ENCODE assay signal across 16 cellular contexts in genomic region chr9:95053611-95054440, GRCh38.
DNase-seq lines count a peak whose midpoint lies in the region; ATAC-seq and TF ChIP-seq lines count a peak whose summit lies in the region.
"Had no signal": no experiment of that assay in that cellular context is flagged by ENCODE, and none has a peak within 500 bp of the region (broad histone marks: within the 10 kb centered on the region; RNA-seq: fewer than 3 reads in every experiment).

No MANE protein-coding gene starts in this region.

- H3K4me1 Mint-ChIP-seq in CD14-positive monocyte = peaks cover 5% of the 10 kb centered on the region

- intact Hi-C loops in right lobe of liver (cut with DNase I) (no loop called here), tibial artery (cut with DNase I; ENCODE audit: low total_unique reads) (no loop called here), A673 (cut with micrococcal nuclease; ENCODE audit: unreplicated experiment) (no loop called here), CD14-positive monocyte (cut with micrococcal nuclease) (no loop called here)

- H3K27me3 ChIP-seq in right lobe of liver = no peaks in the 10 kb centered on the region
- H3K27me3 ChIP-seq in tibial artery = no peaks in the 10 kb centered on the region
- no peaks in the 10 kb centered on the region for H3K27me3 ChIP-seq in A673 (replicated peaks; ENCODE audit: insufficient read depth, low read depth, low read length, poor library complexity)

- WGBS in right lobe of liver (ENCODE audit: insufficient coverage, low coverage, low lambda C conversion rate, missing lambda C conversion rate) = 81% methylated on average over 4 of the region's 4 CpGs

- H3K27ac ChIP-seq in HEK293 (ENCODE audit: extremely low read depth, low read depth, low read length) (no peak overlapping the region), coronary artery (peak overlapping the region; percentile 75 to 93), right lobe of liver (peak overlapping the region in 2 of 3 donors; percentile 14 to 49), tibial artery (peak overlapping the region; percentile 83 to 93), A673 (ENCODE audit: low read depth, low read length, poor library complexity, severe bottlenecking) (no peak overlapping the region)

- no peak overlapping the region for H3K4me3 Mint-ChIP-seq in CD14-positive monocyte
- H3K4me3 Mint-ChIP-seq: activated naive CD4-positive, alpha-beta T cell treated with anti-CD3 and anti-CD28 coated beads, Interleukin-2, amount 10 ng/mL, durations not matched to agents 7 days and 5 days; CD8-positive, alpha-beta memory T cell; T-cell had no signal

- H3K36me3 ChIP-seq in HEK293 (ENCODE audit: control insufficient read depth in 2 of 2, insufficient read depth in 1 of 2, low read length in 2 of 2) (no peaks in the 10 kb centered on the region), right lobe of liver (peaks cover 0 to 5% (median 0%) of the 10 kb centered on the region in 4 donors), tibial artery (no peaks in the 10 kb centered on the region), A673 (ENCODE audit: insufficient read depth, low read length, poor library complexity, severe bottlenecking) (no peaks in the 10 kb centered on the region)

- peaks cover 4 to 10% of the 10 kb centered on the region in 2 donors for H3K36me3 Mint-ChIP-seq in CD14-positive monocyte
- H3K36me3 Mint-ChIP-seq: activated naive CD4-positive, alpha-beta T cell treated with anti-CD3 and anti-CD28 coated beads, Interleukin-2, amount 10 ng/mL, durations not matched to agents 7 days and 5 days had no signal

- peaks cover 0 to 3% (median 1%) of the 10 kb centered on the region in 7 donors for H3K9me3 Mint-ChIP-seq in CD14-positive monocyte
- H3K9me3 Mint-ChIP-seq: activated naive CD4-positive, alpha-beta T cell treated with anti-CD3 and anti-CD28 coated beads, Interleukin-2, amount 10 ng/mL, durations not matched to agents 7 days and 5 days; CD8-positive, alpha-beta memory T cell; T-cell had no signal

- H3K4me3 ChIP-seq in HEK293 (ENCODE audit: low read depth, low read length) = no peak overlapping the region
- H3K4me3 ChIP-seq in coronary artery = peak overlapping the region; percentile 19
- H3K4me3 ChIP-seq in right lobe of liver = no peak overlapping the region
- peak overlapping the region in 1 of 2 donors; percentile 1 for H3K4me3 ChIP-seq in tibial artery
- H3K4me3 ChIP-seq in A673 (ENCODE audit: low read depth, low read length, poor library complexity, severe bottlenecking) = no peak overlapping the region

- TF ChIP-seq POLR2A in right lobe of liver (IDR thresholded peaks at IDR 0.05) = no peak

- H3K9me3 ChIP-seq in HEK293 (ENCODE audit: control insufficient read depth, insufficient read depth, low read depth, low read length) = no peaks in the 10 kb centered on the region
- no peaks in the 10 kb centered on the region for H3K9me3 ChIP-seq in right lobe of liver
- no peaks in the 10 kb centered on the region for H3K9me3 ChIP-seq in tibial artery
- no peaks in the 10 kb centered on the region for H3K9me3 ChIP-seq in A673 (ENCODE audit: low read depth, low read length, poor library complexity, severe bottlenecking)

- H3K4me1 ChIP-seq in HEK293 (ENCODE audit: control insufficient read depth, insufficient read depth, low read length) = peaks cover 48% of the 10 kb centered on the region
- peaks cover 0 to 75% (median 24%) of the 10 kb centered on the region in 4 donors for H3K4me1 ChIP-seq in right lobe of liver
- peaks cover 0 to 95% (median 25%) of the 10 kb centered on the region in 4 donors for H3K4me1 ChIP-seq in tibial artery
- peaks cover 51% of the 10 kb centered on the region for H3K4me1 ChIP-seq in A673 (ENCODE audit: insufficient read depth, low read length, poor library complexity, severe bottlenecking)

- POLR2A ChIA-PET in HEK293 (lab: Yijun Ruan, JAX) = interaction anchor here (1.3 kb wide), 1 partner anchor 8 kb away, joined by 3 read pairs; no protein-coding TSS in a partner anchor
- POLR2A ChIA-PET in A673 (lab: Charles Lee; ENCODE audit: low non-redundant PET) = no interaction called here

- no peak for ATAC-seq in right lobe of liver
- ATAC-seq in GM19035 (IDR thresholded peaks at IDR 0.05; ENCODE audit: unreplicated experiment) = no peak
- ATAC-seq: T-cell had no signal

- H3K27ac Mint-ChIP-seq in CD14-positive monocyte = no peak overlapping the region
- H3K27ac Mint-ChIP-seq: activated naive CD4-positive, alpha-beta T cell treated with anti-CD3 and anti-CD28 coated beads, Interleukin-2, amount 10 ng/mL, durations not matched to agents 7 days and 5 days; CD8-positive, alpha-beta memory T cell; T-cell had no signal

- no peak for DNase-seq in coronary artery (ENCODE audit: low spot score)
- no peak for DNase-seq in right lobe of liver
- DNase-seq in tibial artery = no peak
- DNase-seq in NCI-H146 treated with DMSO at 0.1 percent for 48 hours (lab: John Stamatoyannopoulos, UW; ENCODE audit: unreplicated experiment) = no peak
- DNase-seq in A673 (ENCODE audit: low spot score) = no peak
- no peak for DNase-seq in CD14-positive monocyte (ENCODE audit: low spot score)
- DNase-seq: activated CD4-positive, CD25-positive, alpha-beta regulatory T cell; activated naive CD4-positive, alpha-beta T cell treated with anti-CD3 and anti-CD28 coated beads, Interleukin-2, amount 10 ng/mL, durations not matched to agents 7 days and 5 days; CD8-positive, alpha-beta memory T cell; central memory CD4-positive, alpha-beta T cell; NCI-H446; OCI-M1; stimulated activated CD4-positive, alpha-beta T cell treated with anti-CD3 and anti-CD28 coated beads, Interleukin-1b, Interleukin-23, amount 100 ng/mL, for 48 hours; T-cell had no signal

- CTCF ChIA-PET in HEK293 (lab: Yijun Ruan, JAX) (interaction anchor here (0.6 to 1.0 kb wide), 5 partner anchors 21 to 385 kb away, joined by 3 to 6 read pairs (median 4); no protein-coding TSS in a partner anchor), A673 (lab: Charles Lee) (no interaction called here)

- TF ChIP-seq CTCF in HEK293 (tag by site-specific recombination; IDR thresholded peaks at IDR 0.05) (no peak), coronary artery (IDR thresholded peaks at IDR 0.05) (no peak), right lobe of liver (IDR thresholded peaks at IDR 0.05) (no peak), tibial artery (IDR thresholded peaks at IDR 0.05) (no peak), A673 (conservative IDR thresholded peaks at IDR 0.05; ENCODE audit: low read depth, low read length) (no peak), CD14-positive monocyte (IDR thresholded peaks at IDR 0.05) (no peak)

- H3K27me3 Mint-ChIP-seq in CD14-positive monocyte (ENCODE audit: low read depth in 3 of 3) = peaks cover 18 to 27% (median 22%) of the 10 kb centered on the region in 3 donors

- no TSS peak for BruUV-seq in A673 (replicated peaks; lab: Mats Ljungman, UMichigan)

TF ChIP-seq in HEK293, 187 proteins besides CTCF, POLR2A, EP300 and RAD21:
- TF ChIP-seq ZNF121 (tag by site-specific recombination; IDR thresholded peaks at IDR 0.05) (peak; percentile 24; the same call in 1 of the 2 replicates), GFI1B (tag by site-specific recombination; IDR thresholded peaks at IDR 0.05) (no peak), GLIS1 (tag by site-specific recombination; IDR thresholded peaks at IDR 0.05) (0 out of 2 replicates have a peak, but pooled peaks have one; percentile 5)

Comparison
In these comparisons a context has a peak if more than half of its experiments do, and no peak if none do; other contexts are left out.
1. H3K27ac ChIP-seq: peak in coronary artery (2 of 2), right lobe of liver (2 of 3) and tibial artery (2 of 2); none in HEK293 (single experiment) and A673 (single experiment).